ENCODE assay signal across 17 cellular contexts in the genomic region with DNA sequence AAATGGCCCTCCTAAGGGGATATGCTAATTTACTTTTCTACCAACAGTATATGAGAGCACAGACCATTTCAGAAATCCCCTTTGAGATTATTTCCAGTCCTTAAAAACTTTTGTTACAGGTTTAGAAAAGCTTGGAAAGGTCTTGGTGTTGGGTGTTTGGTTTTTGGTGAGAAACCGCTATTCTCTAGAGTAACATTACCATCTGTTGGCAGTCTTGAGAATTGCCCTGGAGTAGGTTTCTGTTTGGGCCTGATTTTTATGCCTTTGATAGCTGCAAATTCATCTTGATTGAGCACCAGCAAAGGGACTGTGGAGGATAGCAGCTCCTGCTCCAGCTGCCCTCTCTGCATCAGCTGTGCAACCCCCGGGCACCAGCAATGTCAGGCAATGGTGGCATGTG. TPM values are rescaled to one million over a fixed set of nuclear protein-coding genes. Genes with fewer than 3 reads are reported as not detected.
DNase-seq lines count a peak whose midpoint lies in the region; ATAC-seq and TF ChIP-seq lines count a peak whose summit lies in the region.
"Had no signal": no experiment of that assay in that cellular context is flagged by ENCODE, and none has a peak within 500 bp of the region (broad histone marks: within the 10 kb centered on the region; RNA-seq: fewer than 3 reads in every experiment).

No MANE protein-coding gene starts in this region.

- H3K27me3 Mint-ChIP-seq in osteocyte (ENCODE audit: unreplicated experiment) = no peaks in the 10 kb centered on the region
- no peaks in the 10 kb centered on the region for H3K27me3 Mint-ChIP-seq in activated CD4-positive, alpha-beta T cell treated with anti-CD3 and anti-CD28 coated beads, Interleukin-2, amount 10 ng/mL, durations not matched to agents 24 days and 14 days
- no peaks in the 10 kb centered on the region for H3K27me3 Mint-ChIP-seq in activated T-cell treated with anti-CD3 and anti-CD28 coated beads, Interleukin-2, amount 50 U/mL, for 24 hours
- H3K27me3 Mint-ChIP-seq: activated CD8-positive, alpha-beta memory T cell treated with anti-CD3 and anti-CD28 coated beads, Interleukin-2, amount 10 ng/mL, durations not matched to agents 7 days and 5 days had no signal

- H3K27me3 ChIP-seq in dorsolateral prefrontal cortex = no peaks in the 10 kb centered on the region
- H3K27me3 ChIP-seq: thyroid gland had no signal

- H3K4me1 Mint-ChIP-seq in osteocyte (ENCODE audit: unreplicated experiment) = no peaks in the 10 kb centered on the region
- H3K4me1 Mint-ChIP-seq in activated CD4-positive, alpha-beta T cell treated with anti-CD3 and anti-CD28 coated beads, Interleukin-2, amount 10 ng/mL, durations not matched to agents 24 days and 14 days = peaks cover 22% of the 10 kb centered on the region
- H3K4me1 Mint-ChIP-seq in activated T-cell treated with anti-CD3 and anti-CD28 coated beads, Interleukin-2, amount 50 U/mL, for 24 hours (ENCODE audit: low read depth) = peaks cover 26% of the 10 kb centered on the region

- H3K36me3 Mint-ChIP-seq in osteocyte (ENCODE audit: unreplicated experiment) = peaks cover 15% of the 10 kb centered on the region
- peaks cover 27% of the 10 kb centered on the region for H3K36me3 Mint-ChIP-seq in activated CD4-positive, alpha-beta T cell treated with anti-CD3 and anti-CD28 coated beads, Interleukin-2, amount 10 ng/mL, durations not matched to agents 24 days and 14 days (ENCODE audit: low read depth)
- peaks cover 69% of the 10 kb centered on the region for H3K36me3 Mint-ChIP-seq in activated T-cell treated with anti-CD3 and anti-CD28 coated beads, Interleukin-2, amount 50 U/mL, for 24 hours (ENCODE audit: low read depth)

- H3K27ac ChIP-seq in dorsolateral prefrontal cortex = peak overlapping the region in 28 of 59 donors; percentile 8 to 97 (median 50)
- H3K27ac ChIP-seq: HL-60, left ventricle myocardium inferior, thyroid gland had no signal

- no peak for TF ChIP-seq POLR2A in NB4 (IDR thresholded peaks at IDR 0.05; ENCODE audit: extremely low read depth, insufficient read length)

- no peak overlapping the region for H3K27ac Mint-ChIP-seq in osteocyte (ENCODE audit: unreplicated experiment)
- H3K27ac Mint-ChIP-seq in activated CD4-positive, alpha-beta T cell treated with anti-CD3 and anti-CD28 coated beads, Interleukin-2, amount 10 ng/mL, durations not matched to agents 24 days and 14 days = no peak overlapping the region
- H3K27ac Mint-ChIP-seq in activated T-cell treated with anti-CD3 and anti-CD28 coated beads, Interleukin-2, amount 50 U/mL, for 24 hours = no peak overlapping the region
- H3K27ac Mint-ChIP-seq: activated CD8-positive, alpha-beta memory T cell treated with anti-CD3 and anti-CD28 coated beads, Interleukin-2, amount 10 ng/mL, durations not matched to agents 7 days and 5 days; activated naive CD4-positive, alpha-beta T cell treated with anti-CD3 and anti-CD28 coated beads, Interleukin-2, amount 50 U/mL, for 72 hours had no signal

- intact Hi-C loops in dorsolateral prefrontal cortex (cut with DNase I) = no loop called here
- intact Hi-C loops in activated CD4-positive, alpha-beta T cell treated with anti-CD3 and anti-CD28 coated beads, Interleukin-2, amount 10 ng/mL, durations not matched to agents 24 days and 14 days (cut with micrococcal nuclease) = no loop called here

- TF ChIP-seq CTCF in GM12873 (IDR thresholded peaks at IDR 0.05; ENCODE audit: insufficient read depth, low read depth, low read length, missing control alignments) (peak; percentile 18), NB4 (IDR thresholded peaks at IDR 0.05; ENCODE audit: low read depth, low read length) (no peak), dorsolateral prefrontal cortex (IDR thresholded peaks at IDR 0.05 in 54 of 56, conservative IDR thresholded peaks at IDR 0.05 in 2 of 56; ENCODE audit: low read depth in 1 of 56, partially characterized antibody in 56 of 56) (peak in 33 of 56 donors; percentile 8 to 48 (median 29)), osteocyte (IDR thresholded peaks at IDR 0.05) (peak; percentile 17)

- H3K4me3 ChIP-seq in NB4 (ENCODE audit: low read depth, low read length) = no peak overlapping the region
- no peak overlapping the region for H3K4me3 ChIP-seq in dorsolateral prefrontal cortex
- H3K4me3 ChIP-seq: left ventricle myocardium inferior, thyroid gland had no signal

- no peak overlapping the region for H3K4me3 Mint-ChIP-seq in osteocyte (ENCODE audit: unreplicated experiment)
- H3K4me3 Mint-ChIP-seq in activated CD4-positive, alpha-beta T cell treated with anti-CD3 and anti-CD28 coated beads, Interleukin-2, amount 10 ng/mL, durations not matched to agents 24 days and 14 days = no peak overlapping the region
- H3K4me3 Mint-ChIP-seq in activated T-cell treated with anti-CD3 and anti-CD28 coated beads, Interleukin-2, amount 50 U/mL, for 24 hours = no peak overlapping the region
- H3K4me3 Mint-ChIP-seq: activated CD8-positive, alpha-beta memory T cell treated with anti-CD3 and anti-CD28 coated beads, Interleukin-2, amount 10 ng/mL, durations not matched to agents 7 days and 5 days had no signal

- no peaks in the 10 kb centered on the region for H3K9me3 Mint-ChIP-seq in osteocyte (ENCODE audit: unreplicated experiment)
- no peaks in the 10 kb centered on the region for H3K9me3 Mint-ChIP-seq in activated CD4-positive, alpha-beta T cell treated with anti-CD3 and anti-CD28 coated beads, Interleukin-2, amount 10 ng/mL, durations not matched to agents 24 days and 14 days
- no peaks in the 10 kb centered on the region for H3K9me3 Mint-ChIP-seq in activated T-cell treated with anti-CD3 and anti-CD28 coated beads, Interleukin-2, amount 50 U/mL, for 24 hours
- H3K9me3 Mint-ChIP-seq: activated naive CD4-positive, alpha-beta T cell treated with anti-CD3 and anti-CD28 coated beads, Interleukin-2, amount 50 U/mL, for 72 hours had no signal

- peak; percentile 34 for DNase-seq in NB4 (ENCODE audit: low read depth)
- no peak for DNase-seq in dorsolateral prefrontal cortex
- no peak for DNase-seq in osteocyte (ENCODE audit: extremely low spot score, unreplicated experiment)
- DNase-seq in activated CD4-positive, alpha-beta T cell treated with anti-CD3 and anti-CD28 coated beads, Interleukin-2, amount 10 ng/mL, durations not matched to agents 24 days and 14 days = no peak
- no peak for DNase-seq in activated T-cell treated with anti-CD3 and anti-CD28 coated beads, Interleukin-2, amount 50 U/mL, for 24 hours
- DNase-seq in effector CD8-positive, alpha-beta T cell (lab: John Stamatoyannopoulos, UW) = no peak
- DNase-seq: activated CD8-positive, alpha-beta memory T cell treated with anti-CD3 and anti-CD28 coated beads, Interleukin-2, amount 10 ng/mL, durations not matched to agents 7 days and 5 days; left ventricle myocardium inferior; NCI-H1105; NCI-H526 treated with DMSO at 0.1 percent for 48 hours; SHP77 treated with DMSO at 0.1 percent for 48 hours; stimulated activated CD4-positive, alpha-beta T cell treated with anti-CD3 and anti-CD28 coated beads, Interleukin-12 subunit alpha, Interleukin-12 subunit beta, amount 100 ng/mL, for 4 hours; thyroid gland had no signal

- no peak for ATAC-seq in GM21360 (IDR thresholded peaks at IDR 0.05; ENCODE audit: unreplicated experiment)
- ATAC-seq: activated CD8-positive, alpha-beta memory T cell treated with anti-CD3 and anti-CD28 coated beads, Interleukin-2, amount 10 ng/mL, durations not matched to agents 7 days and 5 days; activated naive CD4-positive, alpha-beta T cell treated with anti-CD3 and anti-CD28 coated beads, Interleukin-2, amount 50 U/mL, for 72 hours had no signal

RNA-seq across cellular contexts. Expression of a gene that starts 8.0 kb away (rescaled TPM):
- 10 to 100 TPM in 119 of 120 experiments, 1 to 10 TPM in 1; 9.9 to 32.0 (median 20.6) TPM for total RNA-seq in dorsolateral prefrontal cortex
- total RNA-seq in osteocyte = 20.5 and 24.1 TPM in 2 replicates
- 30.4 and 31.9 TPM in 2 replicates for total RNA-seq in activated CD4-positive, alpha-beta T cell treated with anti-CD3 and anti-CD28 coated beads, Interleukin-2, amount 10 ng/mL, durations not matched to agents 24 days and 14 days

RNA-seq across cellular contexts. Expression of a gene that starts 8.3 kb away (rescaled TPM):
- 1 to 10 TPM in 115 of 120 experiments, under 1 TPM in 5; 0.61 to 3.8 (median 1.6) TPM for total RNA-seq in dorsolateral prefrontal cortex
- 1.4 and 1.5 TPM in 2 replicates for total RNA-seq in osteocyte
- total RNA-seq in activated CD4-positive, alpha-beta T cell treated with anti-CD3 and anti-CD28 coated beads, Interleukin-2, amount 10 ng/mL, durations not matched to agents 24 days and 14 days = 5.9 and 6.2 TPM in 2 replicates

RNA-seq across cellular contexts. Expression of a gene that starts 39.3 kb away (rescaled TPM):
- 10 to 100 TPM; 13.4 to 79.3 (median 30.2) TPM for total RNA-seq in dorsolateral prefrontal cortex
- total RNA-seq in osteocyte = 1.3 and 2.5 TPM in 2 replicates
- 1.4 TPM in 2 replicates for total RNA-seq in activated CD4-positive, alpha-beta T cell treated with anti-CD3 and anti-CD28 coated beads, Interleukin-2, amount 10 ng/mL, durations not matched to agents 24 days and 14 days
